In genomic region chr2:181648478-181649155, GRCh38 we compare ENCODE assay signal across 16 cellular contexts.
"Had no signal": no experiment of that assay in that cellular context is flagged by ENCODE, and none has a peak within 500 bp of the region (broad histone marks: within the 10 kb centered on the region; RNA-seq: fewer than 3 reads in every experiment).

No MANE protein-coding gene starts in this region.

- H3K9ac ChIP-seq: parathyroid adenoma had no signal

- H3K27me3 ChIP-seq: thyroid gland had no signal

- DNase-seq: activated CD4-positive, alpha-beta T cell treated with anti-CD3 and anti-CD28 coated beads for 1 hour; activated CD4-positive, alpha-beta T cell treated with anti-CD3 and anti-CD28 coated beads, Interleukin-2, amount 50 U/mL, for 4 hours; activated naive CD4-positive, alpha-beta T cell treated with Interleukin-2 at 50 U/mL for 16 hours; anterior cingulate cortex; brain microvascular endothelial cell; effector CD8-positive, alpha-beta T cell; foreskin fibroblast; hypothalamus; left ventricle myocardium inferior; naive thymus-derived CD4-positive, alpha-beta T cell; stimulated activated CD4-positive, alpha-beta T cell treated with anti-CD3 and anti-CD28 coated beads, Interleukin-2, amount 100 ng/mL, for 48 hours; thyroid gland had no signal

- H3K36me3 ChIP-seq: brain microvascular endothelial cell, left ventricle myocardium inferior, thyroid gland had no signal

- H3K4me3 ChIP-seq: left ventricle myocardium inferior, thyroid gland had no signal

- H3K79me2 ChIP-seq: parathyroid adenoma had no signal

- H3K9me3 ChIP-seq: left ventricle myocardium inferior, thyroid gland had no signal

- H2AFZ ChIP-seq: parathyroid adenoma had no signal

- H3K4me1 ChIP-seq: left ventricle myocardium inferior, parathyroid adenoma, thyroid gland had no signal

- ATAC-seq: activated T-helper 17 cell treated with anti-CD3 and anti-CD28 coated beads, Interleukin-2, amount 50 U/mL, for 72 hours; naive thymus-derived CD4-positive, alpha-beta T cell; stimulated activated memory B cell treated with anti-CD40 and anti-IgM and Interleukin-4, amounts not matched to agents 10 μg/mL and 1 μg/mL and 100 μg/mL, for 72 hours had no signal

- H3K27ac ChIP-seq: brain microvascular endothelial cell, left ventricle myocardium inferior, parathyroid adenoma, thyroid gland, VCaP had no signal
